ENCODE assay signal across 9 cellular contexts in genomic region chr22:38455530-38456271, GRCh38. TPM values are rescaled to one million over a fixed set of nuclear protein-coding genes. Genes with fewer than 3 reads are reported as not detected.
DNase-seq lines count a peak whose midpoint lies in the region; ATAC-seq and TF ChIP-seq lines count a peak whose summit lies in the region.
"Had no signal": no experiment of that assay in that cellular context is flagged by ENCODE, and none has a peak within 500 bp of the region (broad histone marks: within the 10 kb centered on the region; RNA-seq: fewer than 3 reads in every experiment).

No MANE protein-coding gene starts in this region.

- no peak overlapping the region for H2BK120ac ChIP-seq in neuronal stem cell (ENCODE audit: low read depth, low read length)

- peaks cover 11% of the 10 kb centered on the region for H4K20me1 ChIP-seq in DND-41 (ENCODE audit: insufficient read depth, low read length)
- H4K20me1 ChIP-seq in MM.1S (ENCODE audit: insufficient read depth, low read length), result no peaks in the 10 kb centered on the region

- peaks cover 3% of the 10 kb centered on the region for H3K79me1 ChIP-seq in neuronal stem cell (ENCODE audit: low read depth, low read length)

- H3K23ac ChIP-seq in neuronal stem cell (ENCODE audit: low read depth, low read length, poor library complexity), result no peak overlapping the region

- H2BK5ac ChIP-seq in neuronal stem cell (ENCODE audit: low read length), result no peak overlapping the region

- no peak overlapping the region for H3K4ac ChIP-seq in neuronal stem cell (ENCODE audit: low read length)

- DNase-seq in DND-41, result peak; percentile 43
- DNase-seq in MM.1S, result no peak
- DNase-seq in dorsolateral prefrontal cortex, result peak in 1 of 10 donors; percentile 52
- DNase-seq in neuronal stem cell (ENCODE audit: low spot score), result peak; percentile 73
- DNase-seq in GM19240 (ENCODE audit: insufficient read length, low spot score), result no peak

- no peak overlapping the region for H3K14ac ChIP-seq in neuronal stem cell (ENCODE audit: low read length)

- no peaks in the 10 kb centered on the region for H3K9me3 ChIP-seq in DND-41 (ENCODE audit: insufficient read depth, low read length, severe bottlenecking)
- H3K9me3 ChIP-seq in MM.1S (replicated peaks; ENCODE audit: insufficient read depth, low read length), result no peaks in the 10 kb centered on the region
- no peaks in the 10 kb centered on the region for H3K9me3 ChIP-seq in neuronal stem cell (replicated peaks in 1 of 2; ENCODE audit: control insufficient read depth in 2 of 2, insufficient read depth in 1 of 2, low read depth in 1 of 2, low read length in 2 of 2)

- no peak overlapping the region for H3K4me2 ChIP-seq in DND-41 (ENCODE audit: insufficient read depth, low read length)
- peak overlapping the region; percentile 52; the same call in 1 of the 2 replicates for H3K4me2 ChIP-seq in MM.1S (ENCODE audit: low read depth, low read length)
- H3K4me2 ChIP-seq in neuronal stem cell (ENCODE audit: insufficient read depth, low read length, poor library complexity, severe bottlenecking), result peak overlapping the region; percentile 92

- no CpG with 5 or more reads among the region's 90 CpGs for WGBS in neuronal stem cell (ENCODE audit: extremely low coverage in 2 of 2, insufficient read length in 2 of 2, insufficient replicate concordance in 1 of 2), 2 donors

- H3K4me1 ChIP-seq in DND-41 (ENCODE audit: insufficient read depth, low read length), result no peaks in the 10 kb centered on the region
- no peaks in the 10 kb centered on the region for H3K4me1 ChIP-seq in MM.1S (ENCODE audit: low read length)
- peaks cover 18 to 35% of the 10 kb centered on the region in 2 donors for H3K4me1 ChIP-seq in neuronal stem cell (ENCODE audit: control insufficient read depth in 2 of 2, insufficient read depth in 1 of 2, low read depth in 1 of 2, low read length in 2 of 2)

- H2BK12ac ChIP-seq in neuronal stem cell (ENCODE audit: low read length), result no peak overlapping the region

- H3K4me3 ChIP-seq in DND-41 (ENCODE audit: low read depth in 1 of 2, low read length in 2 of 2) (no peak overlapping the region), MM.1S (ENCODE audit: low read length) (no peak overlapping the region), dorsolateral prefrontal cortex (peak overlapping the region; percentile 6 to 81 (median 57)), neuronal stem cell (ENCODE audit: low read length in 2 of 2) (peak overlapping the region; percentile 55 to 83)

- no peak for TF ChIP-seq CTCF in DND-41 (IDR thresholded peaks at IDR 0.05; ENCODE audit: borderline replicate concordance, extremely low read depth, low read length, poor library complexity, severe bottlenecking)
- TF ChIP-seq CTCF in MM.1S (IDR thresholded peaks at IDR 0.05; ENCODE audit: low read length), result no peak
- TF ChIP-seq CTCF in dorsolateral prefrontal cortex (IDR thresholded peaks at IDR 0.05 in 54 of 56, conservative IDR thresholded peaks at IDR 0.05 in 2 of 56; ENCODE audit: low read depth in 1 of 56, partially characterized antibody in 56 of 56), result no peak

- H3K27ac ChIP-seq in DND-41 (ENCODE audit: low read length) (no peak overlapping the region), MM.1S (ENCODE audit: low read length) (no peak overlapping the region), dorsolateral prefrontal cortex (peak overlapping the region in 42 of 59 donors; percentile 2 to 88 (median 68)), neuronal stem cell (replicated peaks; ENCODE audit: low read length) (no peak overlapping the region)

- H3F3A ChIP-seq in MM.1S (ENCODE audit: insufficient read depth, low read length), result no peaks in the 10 kb centered on the region

- H3K36me3 ChIP-seq in DND-41 (ENCODE audit: insufficient read depth, low read length) (no peaks in the 10 kb centered on the region), MM.1S (replicated peaks; ENCODE audit: insufficient read depth, low read length) (no peaks in the 10 kb centered on the region), neuronal stem cell (replicated peaks in 1 of 2; ENCODE audit: control insufficient read depth in 2 of 2, insufficient read depth in 2 of 2, low read length in 2 of 2) (no peaks in the 10 kb centered on the region)

- no peak overlapping the region for H4K8ac ChIP-seq in neuronal stem cell (ENCODE audit: low read depth, low read length)

- H2BK15ac ChIP-seq in neuronal stem cell (ENCODE audit: low read length), result peak overlapping the region; percentile 93

- H4K91ac ChIP-seq in neuronal stem cell (ENCODE audit: low read depth, low read length, poor library complexity), result no peak overlapping the region

- H3K27me3 ChIP-seq in DND-41 (ENCODE audit: insufficient read depth, low read length, poor library complexity) (peaks cover 35% of the 10 kb centered on the region), MM.1S (replicated peaks; ENCODE audit: insufficient read depth, low read length) (peaks cover 77% of the 10 kb centered on the region), dorsolateral prefrontal cortex (peaks cover 0 to 24% (median 0%) of the 10 kb centered on the region in 45 donors), neuronal stem cell (ENCODE audit: control insufficient read depth in 3 of 3, insufficient read depth in 3 of 3, low read depth in 1 of 3, low read length in 3 of 3) (peaks cover 7 to 45% (median 21%) of the 10 kb centered on the region in 3 experiments)

- intact Hi-C loops in dorsolateral prefrontal cortex (cut with DNase I), result no loop called here

- H2AFZ ChIP-seq in DND-41 (ENCODE audit: low read depth, low read length) (no peak overlapping the region), MM.1S (ENCODE audit: low read length) (no peak overlapping the region), neuronal stem cell (ENCODE audit: low read length) (peak overlapping the region; percentile 98)

- no peak overlapping the region for H2AK5ac ChIP-seq in neuronal stem cell (ENCODE audit: low read depth, low read length)

- peak overlapping the region; percentile 96 for H3K18ac ChIP-seq in neuronal stem cell (ENCODE audit: low read length)

- H3K79me2 ChIP-seq in DND-41 (ENCODE audit: insufficient read depth, low read length) (no peaks in the 10 kb centered on the region), MM.1S (ENCODE audit: low read length) (no peaks in the 10 kb centered on the region)

- H3K9ac ChIP-seq in DND-41 (ENCODE audit: low read depth, low read length) (no peak overlapping the region), MM.1S (ENCODE audit: low read length) (no peak overlapping the region), neuronal stem cell (ENCODE audit: low read depth, low read length, poor library complexity) (peak overlapping the region; percentile 95)

- H3K9me2 ChIP-seq in MM.1S (replicated peaks; ENCODE audit: insufficient read depth, low read length), result no peaks in the 10 kb centered on the region

- ATAC-seq in DND-41 (ENCODE audit: insufficient read depth, low read depth) (no peak; the same call in 2 of the 3 replicates), HG02970 (IDR thresholded peaks at IDR 0.05; ENCODE audit: low FRiP score, unreplicated experiment) (no peak), HG02642 (IDR thresholded peaks at IDR 0.05; ENCODE audit: poor library complexity, unreplicated experiment) (no peak), GM21825 (IDR thresholded peaks at IDR 0.05; ENCODE audit: unreplicated experiment) (no peak)

RNA-seq across cellular contexts. Expression of gene KCNJ4, which starts 0.7 kb away (rescaled TPM):
- total RNA-seq in dorsolateral prefrontal cortex, result 100 to 1,000 TPM in 35 of 120 experiments, 10 to 100 TPM in 85; 21.0 to 129 (median 87.1) TPM
- 6.0 TPM for polyA plus RNA-seq in neuronal stem cell (2013, experiment 1 of 2)
- 5.6 TPM for polyA plus RNA-seq in neuronal stem cell (2013, experiment 2 of 2)
- total RNA-seq: glomerular endothelial cell had no signal

RNA-seq across cellular contexts. Expression of gene KDELR3, which starts 12.2 kb away (rescaled TPM):
- 1 to 10 TPM in 88 of 120 experiments, under 1 TPM in 30, not detected in 2; 0.35 to 4.3 (median 1.4) TPM for total RNA-seq in dorsolateral prefrontal cortex
- polyA plus RNA-seq in neuronal stem cell (2013, experiment 1 of 2), result 11.1 TPM
- polyA plus RNA-seq in neuronal stem cell (2013, experiment 2 of 2), result 11.0 TPM

RNA-seq across cellular contexts. Expression of gene DDX17, which starts 50.4 kb away (rescaled TPM):
- 100 to 1,000 TPM; 359 to 670 (median 471) TPM for total RNA-seq in dorsolateral prefrontal cortex
- 260 TPM for polyA plus RNA-seq in neuronal stem cell (2013, experiment 1 of 2)
- polyA plus RNA-seq in neuronal stem cell (2013, experiment 2 of 2), result 263 TPM

Comparison
In these comparisons a context has a peak if more than half of its experiments do, and no peak if none do; other contexts are left out.
1. DNase-seq: peak in DND-41 (single experiment) and neuronal stem cell (single experiment); none in MM.1S (single experiment) and GM19240 (single experiment).
2. H3K27ac ChIP-seq: peak in dorsolateral prefrontal cortex (42 of 59); none in DND-41 (single experiment), MM.1S (single experiment) and neuronal stem cell (single experiment).
3. H3K4me3 ChIP-seq: peak in dorsolateral prefrontal cortex (59 of 59) and neuronal stem cell (2 of 2); none in DND-41 (0 of 2) and MM.1S (single experiment).